Comparison of ENCODE assay signal across 11 cellular contexts in genomic region chr17:76432712-76433336, GRCh38. TPM values are rescaled to one million over a fixed set of nuclear protein-coding genes. Genes with fewer than 3 reads are reported as not detected.
DNase-seq lines count a peak whose midpoint lies in the region; ATAC-seq and TF ChIP-seq lines count a peak whose summit lies in the region.
"Had no signal": no experiment of that assay in that cellular context is flagged by ENCODE, and none has a peak within 500 bp of the region (broad histone marks: within the 10 kb centered on the region; RNA-seq: fewer than 3 reads in every experiment).

No MANE protein-coding gene starts in this region.

- H3K36me3 Mint-ChIP-seq in MCF 10A (ENCODE audit: insufficient read depth, unreplicated experiment), result peaks cover 4% of the 10 kb centered on the region
- H3K36me3 Mint-ChIP-seq in type B pancreatic cell, result peaks cover 15% of the 10 kb centered on the region

- CTCF ChIA-PET in MCF 10A (lab: Yijun Ruan, JAX), result no interaction called here
- CTCF ChIA-PET in Panc1 (lab: Charles Lee), result no interaction called here

- no peaks in the 10 kb centered on the region for H3K27me3 ChIP-seq in breast epithelium
- H3K27me3 ChIP-seq in Panc1 (ENCODE audit: control insufficient read depth, insufficient read depth, low read length), result no peaks in the 10 kb centered on the region
- H3K27me3 ChIP-seq in foreskin keratinocyte, result no peaks in the 10 kb centered on the region
- no peaks in the 10 kb centered on the region for H3K27me3 ChIP-seq in thyroid gland

- intact Hi-C loops in MCF 10A (cut with micrococcal nuclease), result no loop called here
- intact Hi-C loops in breast epithelium (cut with DNase I; ENCODE audit: low total_unique reads), result no loop called here
- intact Hi-C loops in Panc1 (cut with micrococcal nuclease; ENCODE audit: unreplicated experiment), result no loop called here
- intact Hi-C loops in thyroid gland (cut with DNase I), result no loop called here

- POLR2A ChIA-PET in MCF 10A (lab: Yijun Ruan, JAX) (no interaction called here), Panc1 (lab: Charles Lee) (no interaction called here)

- H3K9me3 Mint-ChIP-seq in MCF 10A (ENCODE audit: unreplicated experiment), result no peaks in the 10 kb centered on the region
- no peaks in the 10 kb centered on the region for H3K9me3 Mint-ChIP-seq in type B pancreatic cell
- H3K9me3 Mint-ChIP-seq: activated naive CD8-positive, alpha-beta T cell treated with anti-CD3 and anti-CD28 coated beads, Interleukin-2, amount 50 U/mL, for 24 hours had no signal

- BruUV-seq in MCF 10A (replicated peaks; lab: Mats Ljungman, UMichigan), result no TSS peak
- no TSS peak for BruUV-seq in Panc1 (replicated peaks; lab: Mats Ljungman, UMichigan)

- ATAC-seq in Panc1, result peak; percentile 69; the same call in 1 of the 2 replicates
- no peak for ATAC-seq in foreskin keratinocyte
- ATAC-seq in GM18861 (IDR thresholded peaks at IDR 0.05; ENCODE audit: unreplicated experiment), result no peak
- ATAC-seq: activated naive CD8-positive, alpha-beta T cell treated with anti-CD3 and anti-CD28 coated beads, Interleukin-2, amount 50 U/mL, for 24 hours had no signal

- H3K9me3 ChIP-seq in breast epithelium (no peaks in the 10 kb centered on the region), Panc1 (ENCODE audit: control insufficient read depth, insufficient read depth, low read depth, low read length) (no peaks in the 10 kb centered on the region), thyroid gland (no peaks in the 10 kb centered on the region)

- H3K36me3 ChIP-seq in breast epithelium (no peaks in the 10 kb centered on the region), Panc1 (ENCODE audit: control insufficient read depth, insufficient read depth, low read length) (no peaks in the 10 kb centered on the region), thyroid gland (no peaks in the 10 kb centered on the region)

- DNase-seq in MCF 10A (ENCODE audit: unreplicated experiment), result peak; percentile 24
- DNase-seq in breast epithelium (ENCODE audit: low spot score in 2 of 2), result no peak
- DNase-seq in Panc1 (ENCODE audit: low read depth, low spot score), result no peak
- DNase-seq in foreskin keratinocyte, result peak in 1 of 2 donors; percentile 22
- no peak for DNase-seq in type B pancreatic cell (ENCODE audit: extremely low spot score, unreplicated experiment)
- DNase-seq in thyroid gland, result no peak
- DNase-seq in medulla oblongata (ENCODE audit: extremely low spot score), result no peak
- DNase-seq: activated naive CD8-positive, alpha-beta T cell treated with anti-CD3 and anti-CD28 coated beads, Interleukin-2, amount 50 U/mL, for 24 hours; kidney; SHP77 treated with DMSO at 0.1 percent for 48 hours had no signal

- no peak overlapping the region for H3K4me3 Mint-ChIP-seq in MCF 10A (ENCODE audit: unreplicated experiment)
- H3K4me3 Mint-ChIP-seq in type B pancreatic cell, result no peak overlapping the region
- H3K4me3 Mint-ChIP-seq: activated naive CD8-positive, alpha-beta T cell treated with anti-CD3 and anti-CD28 coated beads, Interleukin-2, amount 50 U/mL, for 24 hours had no signal

- in situ Hi-C loops in Panc1 (cut with HindIII; ENCODE audit: low pct_unique_long_range_greater_than_20kb, low sequenced_read_pairs), result no loop called here

- H3K4me1 Mint-ChIP-seq in MCF 10A (ENCODE audit: insufficient read depth, unreplicated experiment) (peaks cover 13% of the 10 kb centered on the region), type B pancreatic cell (ENCODE audit: unreplicated experiment) (peaks cover 15% of the 10 kb centered on the region)

- H3K4me3 ChIP-seq in breast epithelium (no peak overlapping the region), Panc1 (ENCODE audit: low read depth in 2 of 2, low read length in 2 of 2) (no peak overlapping the region), thyroid gland (replicated peaks in 1 of 3) (no peak overlapping the region)

- H3K27ac ChIP-seq in breast epithelium (no peak overlapping the region), Panc1 (ENCODE audit: low read length) (no peak overlapping the region), foreskin keratinocyte (no peak overlapping the region), thyroid gland (no peak overlapping the region)

- H3K27me3 Mint-ChIP-seq in MCF 10A (ENCODE audit: insufficient read depth, unreplicated experiment) (no peaks in the 10 kb centered on the region), type B pancreatic cell (no peaks in the 10 kb centered on the region)
- H3K27me3 Mint-ChIP-seq: activated naive CD8-positive, alpha-beta T cell treated with anti-CD3 and anti-CD28 coated beads, Interleukin-2, amount 50 U/mL, for 24 hours had no signal

- H3K27ac Mint-ChIP-seq in MCF 10A (ENCODE audit: low read depth, unreplicated experiment) (no peak overlapping the region), type B pancreatic cell (no peak overlapping the region)
- H3K27ac Mint-ChIP-seq: activated naive CD8-positive, alpha-beta T cell treated with anti-CD3 and anti-CD28 coated beads, Interleukin-2, amount 50 U/mL, for 24 hours had no signal

- WGBS in thyroid gland, 2 donors, result 89 to 93% methylated on average over 3 of the region's 3 CpGs

- TF ChIP-seq CTCF in MCF 10A (IDR thresholded peaks at IDR 0.05; ENCODE audit: unreplicated experiment) (peak; percentile 43), breast epithelium (IDR thresholded peaks at IDR 0.05) (peak in 1 of 3 donors; percentile 22), Panc1 (IDR thresholded peaks at IDR 0.05) (no peak; the same call in 1 of the 2 replicates), foreskin keratinocyte (conservative IDR thresholded peaks at IDR 0.05) (peak; percentile 55), type B pancreatic cell (conservative IDR thresholded peaks at IDR 0.05) (peak; percentile 68), thyroid gland (IDR thresholded peaks at IDR 0.05) (peak in 2 of 6 experiments; percentile 12 to 31)

- H3K4me1 ChIP-seq in breast epithelium, result peaks cover 0 to under 1% of the 10 kb centered on the region in 2 donors
- peaks cover 6% of the 10 kb centered on the region for H3K4me1 ChIP-seq in Panc1 (ENCODE audit: control insufficient read depth, insufficient read depth, low read length)
- H3K4me1 ChIP-seq in foreskin keratinocyte, result no peaks in the 10 kb centered on the region
- peaks cover 5 to 9% of the 10 kb centered on the region in 2 donors for H3K4me1 ChIP-seq in thyroid gland

- no peak for TF ChIP-seq POLR2A in breast epithelium (IDR thresholded peaks at IDR 0.05)
- TF ChIP-seq POLR2A in thyroid gland (IDR thresholded peaks at IDR 0.05), result no peak

RNA-seq across cellular contexts. Expression of gene UBE2O, which starts 20.1 kb away (rescaled TPM):
- total RNA-seq in MCF 10A (2022), result 16.2 and 19.5 TPM in 2 replicates
- 10 to 100 TPM; 17.4 to 22.5 (median 17.7) TPM for total RNA-seq in breast epithelium
- total RNA-seq in Panc1 (2021; ENCODE audit: unreplicated experiment), result 47.5 TPM
- 57.7 TPM for polyA plus RNA-seq in Panc1 (2012; ENCODE audit: insufficient read length)
- total RNA-seq in foreskin keratinocyte, result 16.6 and 17.3 TPM in 2 replicates
- polyA plus RNA-seq in foreskin keratinocyte, result 5.2 and 6.4 TPM in 2 replicates
- total RNA-seq in type B pancreatic cell (ENCODE audit: low replicate concordance), result 38.5 and 51.5 TPM in 2 replicates
- 10 to 100 TPM; 26.3 to 47.9 (median 37.3) TPM for total RNA-seq in thyroid gland

RNA-seq across cellular contexts. Expression of gene AANAT, which starts 34.6 kb away (rescaled TPM):
- total RNA-seq in MCF 10A (2022) (not detected in 2 replicates), breast epithelium (not detected), Panc1 (2021; ENCODE audit: unreplicated experiment) (not detected), foreskin keratinocyte (not detected in 2 replicates), type B pancreatic cell (ENCODE audit: low replicate concordance) (not detected in 2 replicates), thyroid gland (under 1 TPM in 1 of 4 donors, not detected in 3; 0.81 TPM)
- 0.24 TPM for polyA plus RNA-seq in Panc1 (2012; ENCODE audit: insufficient read length)
- not detected in 2 replicates for polyA plus RNA-seq in foreskin keratinocyte
- total RNA-seq: kidney had no signal

RNA-seq across cellular contexts. Expression of gene SPHK1, which starts 48.4 kb away (rescaled TPM):
- total RNA-seq in MCF 10A (2022) (7.1 and 12.6 TPM in 2 replicates), breast epithelium (10 to 100 TPM in 2 of 3 donors, 1 to 10 TPM in 1; 9.6 to 28.5 (median 23.0) TPM), Panc1 (2021; ENCODE audit: unreplicated experiment) (18.2 TPM), foreskin keratinocyte (81.9 and 128 TPM in 2 replicates), type B pancreatic cell (ENCODE audit: low replicate concordance) (4.3 and 26.8 TPM in 2 replicates), thyroid gland (10 to 100 TPM in 3 of 4 donors, 1 to 10 TPM in 1; 8.5 to 24.5 (median 13.8) TPM)
- 17.7 TPM for polyA plus RNA-seq in Panc1 (2012; ENCODE audit: insufficient read length)
- polyA plus RNA-seq in foreskin keratinocyte, result 90.1 and 147 TPM in 2 replicates
